ENCODE assay signal across 27 cellular contexts in genomic region chr6:54758340-54758739, GRCh38.
"Had no signal": no experiment of that assay in that cellular context is flagged by ENCODE, and none has a peak within 500 bp of the region (broad histone marks: within the 10 kb centered on the region; RNA-seq: fewer than 3 reads in every experiment).

No MANE protein-coding gene starts in this region.

- H3K36me3 Mint-ChIP-seq: immature natural killer cell, type B pancreatic cell had no signal

- H3K36me3 ChIP-seq: gastrocnemius medialis, lower lobe of right lung, neutrophil, right lobe of liver, thoracic aorta, uterus, WERI-Rb-1 had no signal

- H3K27me3 ChIP-seq: dorsolateral prefrontal cortex, gastrocnemius medialis, neutrophil, right lobe of liver had no signal

- H3K4me1 ChIP-seq: gastrocnemius medialis, lower lobe of right lung, right lobe of liver, uterus had no signal

- H3K27ac Mint-ChIP-seq: activated CD4-positive, alpha-beta memory T cell treated with anti-CD3 and anti-CD28 coated beads, Interleukin-2, amount 10 ng/mL, durations not matched to agents 7 days and 5 days; activated CD4-positive, alpha-beta T cell treated with anti-CD3 and anti-CD28 coated beads, Interleukin-2, amount 10 ng/mL, durations not matched to agents 7 days and 5 days; activated T-helper 17 cell treated with anti-CD3 and anti-CD28 coated beads, Interleukin-2, amount 50 U/mL, for 72 hours; immature natural killer cell; nephron; progenitor cell of endocrine pancreas; stimulated activated naive CD8-positive, alpha-beta T cell treated with anti-CD3 and anti-CD28 coated beads, Interleukin-15, Interleukin-2, amounts not matched to agents 100 ng/mL and 50 ng/mL, for 24 hours; type B pancreatic cell had no signal

- DNase-seq: activated CD4-positive, alpha-beta memory T cell treated with anti-CD3 and anti-CD28 coated beads, Interleukin-2, amount 10 ng/mL, durations not matched to agents 7 days and 5 days; activated CD4-positive, alpha-beta T cell treated with anti-CD3 and anti-CD28 coated beads for 1 hour; activated CD4-positive, alpha-beta T cell treated with anti-CD3 and anti-CD28 coated beads, Interleukin-2, amount 10 ng/mL, durations not matched to agents 7 days and 5 days; activated gamma-delta T cell treated with Interleukin-2 at 50 U/mL for 16 hours; activated naive CD4-positive, alpha-beta T cell treated with anti-CD3 and anti-CD28 coated beads, Interleukin-2, amount 50 U/mL, for 16 hours; activated T-cell treated with anti-CD3 and anti-CD28 coated beads, Interleukin-2, amount 50 U/mL, for 4 hours; cerebellar nuclear complex; dorsolateral prefrontal cortex; effector memory CD4-positive, alpha-beta T cell; erythroblast; gastrocnemius medialis; glutamatergic neuron; immature natural killer cell; lower lobe of right lung; right lobe of liver; stimulated activated CD4-positive, alpha-beta T cell treated with anti-CD3 and anti-CD28 coated beads, Interleukin-12 subunit alpha, Interleukin-12 subunit beta, amount 100 ng/mL, for 4 hours; stimulated activated CD4-positive, alpha-beta T cell treated with anti-CD3 and anti-CD28 coated beads, Interleukin-4, amount 100 ng/mL, for 1 hour; uterus; WERI-Rb-1 had no signal

- H3K4me3 ChIP-seq: coronary artery, dorsolateral prefrontal cortex, gastrocnemius medialis, lower lobe of right lung, right lobe of liver, thoracic aorta, uterus had no signal

- H3K4me3 Mint-ChIP-seq: activated CD4-positive, alpha-beta memory T cell treated with anti-CD3 and anti-CD28 coated beads, Interleukin-2, amount 10 ng/mL, durations not matched to agents 7 days and 5 days; activated CD4-positive, alpha-beta T cell treated with anti-CD3 and anti-CD28 coated beads, Interleukin-2, amount 10 ng/mL, durations not matched to agents 7 days and 5 days; activated T-cell treated with anti-CD3 and anti-CD28 coated beads, Interleukin-2, amount 50 U/mL, for 4 hours; activated T-helper 17 cell treated with anti-CD3 and anti-CD28 coated beads, Interleukin-2, amount 50 U/mL, for 72 hours; immature natural killer cell; nephron; stimulated activated naive CD8-positive, alpha-beta T cell treated with anti-CD3 and anti-CD28 coated beads, Interleukin-15, Interleukin-2, amounts not matched to agents 100 ng/mL and 50 ng/mL, for 24 hours; type B pancreatic cell had no signal

- H3K27me3 Mint-ChIP-seq: activated CD4-positive, alpha-beta memory T cell treated with anti-CD3 and anti-CD28 coated beads, Interleukin-2, amount 10 ng/mL, durations not matched to agents 7 days and 5 days; activated CD4-positive, alpha-beta T cell treated with anti-CD3 and anti-CD28 coated beads, Interleukin-2, amount 10 ng/mL, durations not matched to agents 7 days and 5 days; activated T-helper 17 cell treated with anti-CD3 and anti-CD28 coated beads, Interleukin-2, amount 50 U/mL, for 72 hours; progenitor cell of endocrine pancreas; stimulated activated naive CD8-positive, alpha-beta T cell treated with anti-CD3 and anti-CD28 coated beads, Interleukin-15, Interleukin-2, amounts not matched to agents 100 ng/mL and 50 ng/mL, for 24 hours; type B pancreatic cell had no signal

- H3K27ac ChIP-seq: coronary artery, dorsolateral prefrontal cortex, gastrocnemius medialis, lower lobe of right lung, neutrophil, right lobe of liver, thoracic aorta, uterus, WERI-Rb-1 had no signal

- H3K9me3 Mint-ChIP-seq: activated CD4-positive, alpha-beta T cell treated with anti-CD3 and anti-CD28 coated beads, Interleukin-2, amount 10 ng/mL, durations not matched to agents 7 days and 5 days; activated T-cell treated with anti-CD3 and anti-CD28 coated beads, Interleukin-2, amount 50 U/mL, for 4 hours; nephron; type B pancreatic cell had no signal

- H3K4me1 Mint-ChIP-seq: activated CD4-positive, alpha-beta memory T cell treated with anti-CD3 and anti-CD28 coated beads, Interleukin-2, amount 10 ng/mL, durations not matched to agents 7 days and 5 days; activated CD4-positive, alpha-beta T cell treated with anti-CD3 and anti-CD28 coated beads, Interleukin-2, amount 10 ng/mL, durations not matched to agents 7 days and 5 days; activated T-helper 17 cell treated with anti-CD3 and anti-CD28 coated beads, Interleukin-2, amount 50 U/mL, for 72 hours; immature natural killer cell; nephron had no signal
